ENCODE assay signal across 8 cellular contexts in the genomic region with DNA sequence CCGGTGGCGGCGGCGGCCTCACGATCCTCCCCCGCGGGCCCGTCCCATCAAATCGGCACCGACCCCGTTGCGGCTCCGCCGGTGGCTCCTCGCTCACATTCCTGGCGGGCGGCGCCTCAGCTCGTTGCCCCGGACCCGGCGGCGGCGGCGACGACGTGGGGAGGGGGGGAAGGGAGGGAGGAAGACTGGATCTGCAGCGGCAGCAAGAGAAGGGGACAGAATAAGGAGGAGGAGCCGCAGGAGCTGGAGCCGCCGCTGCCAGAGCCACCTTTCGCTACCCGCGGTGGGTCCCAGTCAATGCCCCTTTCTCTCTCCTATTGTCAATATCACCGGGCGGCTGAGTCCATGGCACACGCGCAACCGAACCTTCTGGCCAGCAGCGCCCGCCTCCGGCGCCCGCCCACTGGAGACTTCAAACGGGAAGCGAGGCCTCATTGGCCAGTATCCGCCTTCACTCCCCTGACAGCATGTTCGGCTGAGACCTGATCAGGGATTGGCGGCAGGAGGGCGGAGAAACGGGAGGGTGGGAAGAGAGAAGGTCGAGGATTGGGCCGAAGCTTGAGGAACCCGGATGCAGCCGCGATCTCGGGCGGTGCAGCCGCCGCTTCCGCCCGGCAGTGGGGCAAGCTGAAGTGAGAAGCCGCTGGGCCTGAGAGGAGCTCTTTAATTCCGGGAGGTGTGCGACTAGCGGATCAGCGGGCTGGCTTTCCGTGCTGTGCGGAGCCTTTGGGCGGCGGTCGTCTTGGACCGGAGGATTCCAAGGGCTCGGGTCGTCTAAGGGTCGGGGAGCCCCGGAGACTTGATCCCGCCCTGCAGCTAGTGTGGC. TPM values are rescaled to one million over a fixed set of nuclear protein-coding genes. Genes with fewer than 3 reads are reported as not detected.
DNase-seq lines count a peak whose midpoint lies in the region; ATAC-seq and TF ChIP-seq lines count a peak whose summit lies in the region.

TSS of gene PPP2R5E (minus strand) at position 378 of the 826 bp plus-strand sequence. CDS start 3,692 bp downstream, outside the sequence.

- CTCF ChIA-PET in activated CD4-positive, alpha-beta memory T cell treated with anti-CD3 and anti-CD28 coated beads for 36 hours (lab: Charles Lee): interaction anchor here (1.0 to 2.4 kb wide), 7 partner anchors 9 to 227 kb away, joined by 3 to 17 read pairs (median 5); partner anchors contain the start of gene WDR89

- H3K4me3 Mint-ChIP-seq in activated CD4-positive, alpha-beta memory T cell treated with anti-CD3 and anti-CD28 coated beads for 36 hours: peak within 1 kb of the TSS; percentile 82

- H3K27me3 ChIP-seq in dorsolateral prefrontal cortex: no peaks in the 10 kb centered on the region
- H3K27me3 ChIP-seq in liver (ENCODE audit: control insufficient read depth in 4 of 4, insufficient read depth in 4 of 4, low read length in 3 of 4): no peaks in the 10 kb centered on the region

- H3K4me3 ChIP-seq in dorsolateral prefrontal cortex: peak within 1 kb of the TSS; percentile 66 to 99 (median 94)
- peak within 1 kb of the TSS; percentile 89 to 100 (median 91) for H3K4me3 ChIP-seq in liver (ENCODE audit: low read depth in 1 of 3, low read length in 3 of 3)

- DNase-seq in CD1c-positive myeloid dendritic cell (ENCODE audit: extremely low spot score): peak; percentile 99
- peak; percentile 92 for DNase-seq in NCI-H82 treated with DMSO at 0.1 percent for 48 hours (lab: John Stamatoyannopoulos, UW; ENCODE audit: unreplicated experiment)
- DNase-seq in activated CD4-positive, alpha-beta memory T cell treated with anti-CD3 and anti-CD28 coated beads for 36 hours: peak; percentile 99
- peak; percentile 95 to 99 (median 99) for DNase-seq in dorsolateral prefrontal cortex
- peak; percentile 98 for DNase-seq in stimulated activated CD4-positive, alpha-beta T cell treated with anti-CD3 and anti-CD28 coated beads, Interleukin-4, amount 100 ng/mL, for 24 hours

- no peaks in the 10 kb centered on the region for H3K9me3 Mint-ChIP-seq in activated CD4-positive, alpha-beta memory T cell treated with anti-CD3 and anti-CD28 coated beads for 36 hours

- H3K36me3 ChIP-seq in liver (ENCODE audit: control insufficient read depth in 4 of 4, insufficient read depth in 3 of 4, low read depth in 1 of 4, low read length in 3 of 4): peaks cover 1 to 8% (median 8%) of the 10 kb centered on the region in 4 donors

- peak within 1 kb of the TSS; percentile 86 for H3K27ac Mint-ChIP-seq in activated CD4-positive, alpha-beta memory T cell treated with anti-CD3 and anti-CD28 coated beads for 36 hours

- peaks cover 31% of the 10 kb centered on the region for H3K4me1 Mint-ChIP-seq in activated CD4-positive, alpha-beta memory T cell treated with anti-CD3 and anti-CD28 coated beads for 36 hours (ENCODE audit: low read depth)

- H3K27me3 Mint-ChIP-seq in activated CD4-positive, alpha-beta memory T cell treated with anti-CD3 and anti-CD28 coated beads for 36 hours: no peaks in the 10 kb centered on the region

- WGBS in liver: under 1% methylated on average over 78 of the region's 78 CpGs

- H3K9me3 ChIP-seq in liver (ENCODE audit: control insufficient read depth in 4 of 4, low read length in 3 of 4): no peaks in the 10 kb centered on the region

- H3K27ac ChIP-seq in dorsolateral prefrontal cortex (peak within 1 kb of the TSS; percentile 67 to 97 (median 92)), liver (ENCODE audit: low read depth in 1 of 2, low read length in 2 of 2) (peak within 1 kb of the TSS; percentile 89 to 94)

- ATAC-seq in GM19438 (IDR thresholded peaks at IDR 0.05; ENCODE audit: low read depth, unreplicated experiment) (peak; percentile 94), HG03575 (IDR thresholded peaks at IDR 0.05; ENCODE audit: extremely low read depth, insufficient number of reproducible peaks, low FRiP score, unreplicated experiment) (peak; percentile 82)

- TF ChIP-seq RAD21 in liver (IDR thresholded peaks at IDR 0.05): peak; percentile 59 to 68

- peak within 1 kb of the TSS; percentile 77 to 93 for H3K9ac ChIP-seq in liver (ENCODE audit: low read depth in 1 of 2, low read length in 2 of 2)

- intact Hi-C loops in activated CD4-positive, alpha-beta memory T cell treated with anti-CD3 and anti-CD28 coated beads for 36 hours (cut with micrococcal nuclease): loop anchor here (1.0 to 10.0 kb wide), 7 partner anchors 64 to 959 kb away; partner anchors contain the start of genes SYNE2, WDR89, ZBTB1 and ZBTB25
- intact Hi-C loops in dorsolateral prefrontal cortex (cut with DNase I): loop anchor here (1.0 to 10.0 kb wide), 9 partner anchors 52 to 184 kb away; partner anchors contain the start of genes SGPP1 (in 1 of the 2) and WDR89 (in 1 of the 2)

- TF ChIP-seq CTCF in dorsolateral prefrontal cortex (IDR thresholded peaks at IDR 0.05 in 54 of 56, conservative IDR thresholded peaks at IDR 0.05 in 2 of 56; ENCODE audit: low read depth in 1 of 56, partially characterized antibody in 56 of 56) (peak in 41 of 56 donors; percentile 6 to 64 (median 31)), liver (IDR thresholded peaks at IDR 0.05; ENCODE audit: low read depth, low read length, missing input control) (no peak)

- POLR2A ChIA-PET in activated CD4-positive, alpha-beta memory T cell treated with anti-CD3 and anti-CD28 coated beads for 36 hours (lab: Charles Lee): interaction anchor here (0.8 to 2.9 kb wide), 5 partner anchors 10 to 99 kb away, joined by 3 to 12 read pairs (median 4); partner anchors contain the start of gene WDR89

- peaks cover 0 to 24% (median 14%) of the 10 kb centered on the region in 4 donors for H3K4me1 ChIP-seq in liver (ENCODE audit: control insufficient read depth in 4 of 4, insufficient read depth in 4 of 4, low read length in 3 of 4)

- H3K36me3 Mint-ChIP-seq in activated CD4-positive, alpha-beta memory T cell treated with anti-CD3 and anti-CD28 coated beads for 36 hours: peaks cover 13% of the 10 kb centered on the region

TF ChIP-seq in liver, 16 proteins besides CTCF, POLR2A, EP300 and RAD21 (continues in another document):
- TF ChIP-seq GABPA (IDR thresholded peaks at IDR 0.05 in 1 of 2, conservative IDR thresholded peaks at IDR 0.05 in 1 of 2) (peak; percentile 63 to 90), YY1 (IDR thresholded peaks at IDR 0.05) (peak; percentile 94), ZBTB33 (IDR thresholded peaks at IDR 0.05) (peak; percentile 45), NR2F2 (IDR thresholded peaks at IDR 0.05) (no peak), TAF1 (conservative IDR thresholded peaks at IDR 0.05) (peak; percentile 92), EGR1 (IDR thresholded peaks at IDR 0.05; ENCODE audit: low read depth in 2 of 2) (peak in 1 of 2 donors; percentile 28), MAX (IDR thresholded peaks at IDR 0.05) (peak; percentile 86), HNF4A (conservative IDR thresholded peaks at IDR 0.05) (peak; percentile 28 to 39), RXRA (IDR thresholded peaks at IDR 0.05) (peak; percentile 27 to 43), FOXA2 (IDR thresholded peaks at IDR 0.05) (peak; percentile 74)
- TF ChIP-seq, protein P1, sequence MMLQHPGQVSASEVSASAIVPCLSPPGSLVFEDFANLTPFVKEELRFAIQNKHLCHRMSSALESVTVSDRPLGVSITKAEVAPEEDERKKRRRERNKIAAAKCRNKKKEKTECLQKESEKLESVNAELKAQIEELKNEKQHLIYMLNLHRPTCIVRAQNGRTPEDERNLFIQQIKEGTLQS (IDR thresholded peaks at IDR 0.05): peak; percentile 9
- TF ChIP-seq, protein P2, sequence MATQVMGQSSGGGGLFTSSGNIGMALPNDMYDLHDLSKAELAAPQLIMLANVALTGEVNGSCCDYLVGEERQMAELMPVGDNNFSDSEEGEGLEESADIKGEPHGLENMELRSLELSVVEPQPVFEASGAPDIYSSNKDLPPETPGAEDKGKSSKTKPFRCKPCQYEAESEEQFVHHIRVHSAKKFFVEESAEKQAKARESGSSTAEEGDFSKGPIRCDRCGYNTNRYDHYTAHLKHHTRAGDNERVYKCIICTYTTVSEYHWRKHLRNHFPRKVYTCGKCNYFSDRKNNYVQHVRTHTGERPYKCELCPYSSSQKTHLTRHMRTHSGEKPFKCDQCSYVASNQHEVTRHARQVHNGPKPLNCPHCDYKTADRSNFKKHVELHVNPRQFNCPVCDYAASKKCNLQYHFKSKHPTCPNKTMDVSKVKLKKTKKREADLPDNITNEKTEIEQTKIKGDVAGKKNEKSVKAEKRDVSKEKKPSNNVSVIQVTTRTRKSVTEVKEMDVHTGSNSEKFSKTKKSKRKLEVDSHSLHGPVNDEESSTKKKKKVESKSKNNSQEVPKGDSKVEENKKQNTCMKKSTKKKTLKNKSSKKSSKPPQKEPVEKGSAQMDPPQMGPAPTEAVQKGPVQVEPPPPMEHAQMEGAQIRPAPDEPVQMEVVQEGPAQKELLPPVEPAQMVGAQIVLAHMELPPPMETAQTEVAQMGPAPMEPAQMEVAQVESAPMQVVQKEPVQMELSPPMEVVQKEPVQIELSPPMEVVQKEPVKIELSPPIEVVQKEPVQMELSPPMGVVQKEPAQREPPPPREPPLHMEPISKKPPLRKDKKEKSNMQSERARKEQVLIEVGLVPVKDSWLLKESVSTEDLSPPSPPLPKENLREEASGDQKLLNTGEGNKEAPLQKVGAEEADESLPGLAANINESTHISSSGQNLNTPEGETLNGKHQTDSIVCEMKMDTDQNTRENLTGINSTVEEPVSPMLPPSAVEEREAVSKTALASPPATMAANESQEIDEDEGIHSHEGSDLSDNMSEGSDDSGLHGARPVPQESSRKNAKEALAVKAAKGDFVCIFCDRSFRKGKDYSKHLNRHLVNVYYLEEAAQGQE (IDR thresholded peaks at IDR 0.05): no peak

RNA-seq across cellular contexts. Expression of gene PPP2R5E, which starts in this region (rescaled TPM):
- total RNA-seq in activated CD4-positive, alpha-beta memory T cell treated with anti-CD3 and anti-CD28 coated beads for 36 hours: 10 to 100 TPM; 37.7 to 37.8 TPM
- 10 to 100 TPM; 33.6 to 65.9 (median 50.8) TPM for total RNA-seq in dorsolateral prefrontal cortex
- total RNA-seq in liver: 10 to 100 TPM in 1 of 2 donors, 1 to 10 TPM in 1; 10.0 to 13.1 TPM
- 1 to 10 TPM; 6.0 to 6.9 TPM for polyA plus RNA-seq in liver

Comparison
In these comparisons a context has a peak if more than half of its experiments do, and no peak if none do; other contexts are left out.
1. Peak in every context shown above with its lines: DNase-seq, ATAC-seq, H3K4me3 ChIP-seq and H3K27ac ChIP-seq.